ENCODE assay signal across 17 cellular contexts in genomic region chr2:166179201-166179600, GRCh38. TPM values are rescaled to one million over a fixed set of nuclear protein-coding genes. Genes with fewer than 3 reads are reported as not detected.
DNase-seq lines count a peak whose midpoint lies in the region; ATAC-seq, FAIRE-seq and TF ChIP-seq lines count a peak whose summit lies in the region.
"Had no signal": no experiment of that assay in that cellular context is flagged by ENCODE, and none has a peak within 500 bp of the region (broad histone marks: within the 10 kb centered on the region; RNA-seq: fewer than 3 reads in every experiment).

No MANE protein-coding gene starts in this region.

- ATAC-seq in HCT116 (no peak), K562 (no peak), HG02973 (IDR thresholded peaks at IDR 0.05; ENCODE audit: unreplicated experiment) (no peak)
- ATAC-seq: activated T-helper 17 cell treated with anti-CD3 and anti-CD28 coated beads, Interleukin-2, amount 50 U/mL, for 72 hours; mucosa of descending colon had no signal

- H3K36me3 Mint-ChIP-seq in CD8-positive, alpha-beta memory T cell, result no peaks in the 10 kb centered on the region
- H3K36me3 Mint-ChIP-seq: brain had no signal

- peak; percentile 92 for FAIRE-seq in A204.1 (lab: Jason Lieb, UNC)
- no peak for FAIRE-seq in K562 (lab: Jason Lieb, UNC)

- H3K4me2 ChIP-seq in HCT116 (ENCODE audit: low read length), result no peak overlapping the region
- H3K4me2 ChIP-seq in K562 (ENCODE audit: insufficient read depth, low read length), result no peak overlapping the region

- peak; percentile 31; the same call in 1 of the 2 replicates for TF ChIP-seq RAD21 in HCT116 (IDR thresholded peaks at IDR 0.05; ENCODE audit: low read depth)
- peak; percentile 66 to 77 for TF ChIP-seq RAD21 in K562 (CRISPR knock-in tag; conservative IDR thresholded peaks at IDR 0.05 in 1 of 2, IDR thresholded peaks at IDR 0.05 in 1 of 2)

- no peak overlapping the region for H3K4me3 Mint-ChIP-seq in CD8-positive, alpha-beta memory T cell
- H3K4me3 Mint-ChIP-seq: activated T-helper 17 cell treated with anti-CD3 and anti-CD28 coated beads, Interleukin-2, amount 50 U/mL, for 72 hours; brain had no signal

- no peak for TF ChIP-seq EP300 in K562 (IDR thresholded peaks at IDR 0.05; ENCODE audit: low read length)

- no peaks in the 10 kb centered on the region for H3K9me2 ChIP-seq in HCT116 (ENCODE audit: insufficient read depth)

- H3K9me1 ChIP-seq in K562 (ENCODE audit: control insufficient read depth, insufficient read depth, low read length), result no peaks in the 10 kb centered on the region

- DNase-seq in HCT116 (ENCODE audit: low read depth, low spot score), result no peak
- no peak for DNase-seq in K562 (ENCODE audit: extremely low read depth in 1 of 4, low spot score in 3 of 4)
- DNase-seq in iris pigment epithelial cell (ENCODE audit: low read depth), result peak; percentile 28
- no peak for DNase-seq in CD8-positive, alpha-beta memory T cell
- DNase-seq in NCI-H345 (lab: John Stamatoyannopoulos, UW), result no peak
- no peak for DNase-seq in NCI-H524 treated with DMSO at 0.1 percent for 48 hours (lab: John Stamatoyannopoulos, UW)
- DNase-seq: GOT3, mucosa of descending colon, NCI-H1048, NCI-H446, T-helper 2 cell had no signal

- POLR2A ChIA-PET in HCT116 (lab: Charles Lee), result no interaction called here
- POLR2A ChIA-PET in K562 (lab: Yijun Ruan, JAX), result no interaction called here
- POLR2A ChIA-PET in CD8-positive, alpha-beta memory T cell (lab: Charles Lee), result no interaction called here

- H3K36me3 ChIP-seq in HCT116 (ENCODE audit: control insufficient read depth in 1 of 2, insufficient read depth in 2 of 2, low read length in 2 of 2) (no peaks in the 10 kb centered on the region), K562 (ENCODE audit: control insufficient read depth, insufficient read depth, low read length) (no peaks in the 10 kb centered on the region)
- H3K36me3 ChIP-seq in CD8-positive, alpha-beta memory T cell (ENCODE audit: insufficient read depth, low read length), result no peaks in the 10 kb centered on the region

- 1% methylated on average over 3 of the region's 3 CpGs for WGBS in K562 (ENCODE audit: insufficient coverage, low coverage, missing lambda C conversion rate)

- no peak for TF ChIP-seq CTCF in HCT116 (IDR thresholded peaks at IDR 0.05 in 2 of 3, conservative IDR thresholded peaks at IDR 0.05 in 1 of 3; ENCODE audit: borderline replicate concordance in 1 of 3, insufficient read depth in 1 of 3, low read depth in 2 of 3, low read length in 2 of 3)
- TF ChIP-seq CTCF in K562 (IDR thresholded peaks at IDR 0.05 in 2 of 3, conservative IDR thresholded peaks at IDR 0.05 in 1 of 3; ENCODE audit: insufficient read depth in 2 of 3, low read depth in 1 of 3, low read length in 3 of 3), result peak in 1 of 3 experiments; percentile 56; a peak in 2 of 6 replicates

- H3K4me3 ChIP-seq in HCT116 (replicated peaks in 1 of 2; ENCODE audit: low read depth in 1 of 2, low read length in 2 of 2), result no peak overlapping the region
- H3K4me3 ChIP-seq in K562, result no peak overlapping the region
- no peak overlapping the region for H3K4me3 ChIP-seq in CD8-positive, alpha-beta memory T cell (ENCODE audit: low read length)
- H3K4me3 ChIP-seq: mucosa of descending colon had no signal

- BruUV-seq in HCT116 (replicated peaks; lab: Mats Ljungman, UMichigan) (no TSS peak), K562 (replicated peaks; lab: Mats Ljungman, UMichigan) (no TSS peak)

- CTCF ChIA-PET in HCT116 (lab: Charles Lee), result interaction anchor here (0.7 to 3.2 kb wide), 2 partner anchors 241 to 337 kb away, joined by 4 to 20 read pairs; no protein-coding TSS in a partner anchor
- CTCF ChIA-PET in K562 (lab: Yijun Ruan, JAX; ENCODE audit: low intra/inter-chr PET ratio), result interaction anchor here (0.6 to 1.9 kb wide), 4 partner anchors 206 to 1940 kb away, joined by 3 to 19 read pairs (median 6); no protein-coding TSS in a partner anchor
- CTCF ChIA-PET in CD8-positive, alpha-beta memory T cell (lab: Charles Lee), result no interaction called here

- no peaks in the 10 kb centered on the region for H3K9me3 ChIP-seq in HCT116 (ENCODE audit: control insufficient read depth in 1 of 2, insufficient read depth in 1 of 2, low read depth in 1 of 2, low read length in 2 of 2)
- no peaks in the 10 kb centered on the region for H3K9me3 ChIP-seq in K562 (replicated peaks; ENCODE audit: control insufficient read depth, insufficient read depth, low read depth, low read length)
- H3K9me3 ChIP-seq in CD8-positive, alpha-beta memory T cell (ENCODE audit: low read length), result no peaks in the 10 kb centered on the region
- H3K9me3 ChIP-seq: mucosa of descending colon had no signal

- H3K27ac ChIP-seq in HCT116 (ENCODE audit: low read depth, low read length) (no peak overlapping the region), K562 (ENCODE audit: extremely low read depth, low read depth, low read length) (no peak overlapping the region)
- H3K27ac ChIP-seq in CD8-positive, alpha-beta memory T cell (ENCODE audit: low read depth, low read length), result no peak overlapping the region
- H3K27ac ChIP-seq: RWPE1 had no signal

- H3K4me1 ChIP-seq in HCT116 (ENCODE audit: control insufficient read depth in 1 of 2, insufficient read depth in 2 of 2, low read length in 2 of 2) (no peaks in the 10 kb centered on the region), K562 (replicated peaks in 1 of 2; ENCODE audit: control insufficient read depth in 2 of 2, insufficient read depth in 2 of 2, low read length in 2 of 2) (no peaks in the 10 kb centered on the region)
- no peaks in the 10 kb centered on the region for H3K4me1 ChIP-seq in CD8-positive, alpha-beta memory T cell (ENCODE audit: insufficient read depth, low read length)

- in situ Hi-C loops in K562 (cut with MboI), result no loop called here

- H3K9me3 Mint-ChIP-seq in CD8-positive, alpha-beta memory T cell, result no peaks in the 10 kb centered on the region
- H3K9me3 Mint-ChIP-seq: activated T-helper 17 cell treated with anti-CD3 and anti-CD28 coated beads, Interleukin-2, amount 50 U/mL, for 72 hours had no signal

- RAD21 ChIA-PET in HCT116 (lab: Charles Lee; ENCODE audit: low non-redundant PET in 1 of 2, low total read pairs in 2 of 2, uncharacterized antibody in 2 of 2, unreplicated experiment in 2 of 2), result no interaction called here

- intact Hi-C loops in HCT116 (cut with micrococcal nuclease) (no loop called here), K562 (cut with micrococcal nuclease) (loop anchor here (1.0 kb wide), 2 partner anchors 240 to 337 kb away; no protein-coding TSS in a partner anchor)

- H3K27me3 ChIP-seq in HCT116 (ENCODE audit: insufficient read depth, low read length) (peaks cover 19% of the 10 kb centered on the region; the same call in 1 of the 2 replicates), K562 (ENCODE audit: control insufficient read depth in 2 of 2, insufficient read depth in 2 of 2, low read length in 2 of 2) (peaks cover 0 to 7% of the 10 kb centered on the region in 2 experiments; a peak in 1 of 5 replicates)
- H3K27me3 ChIP-seq in CD8-positive, alpha-beta memory T cell (ENCODE audit: insufficient read depth, low read length, poor library complexity, severe bottlenecking), result no peaks in the 10 kb centered on the region

- H3K9ac ChIP-seq in HCT116 (ENCODE audit: low read length), result no peak overlapping the region
- H3K9ac ChIP-seq in K562 (ENCODE audit: insufficient read depth in 1 of 2, low read depth in 2 of 2, low read length in 2 of 2), result no peak overlapping the region

- H2AFZ ChIP-seq in HCT116 (ENCODE audit: low read depth, low read length, poor library complexity, severe bottlenecking) (no peak overlapping the region), K562 (ENCODE audit: low read depth, low read length) (no peak overlapping the region)

- H3K79me2 ChIP-seq in HCT116 (ENCODE audit: insufficient read depth, low read length), result no peaks in the 10 kb centered on the region
- no peaks in the 10 kb centered on the region for H3K79me2 ChIP-seq in K562 (ENCODE audit: control insufficient read depth, insufficient read depth, low read length)

- no peak overlapping the region for H3K27ac Mint-ChIP-seq in CD8-positive, alpha-beta memory T cell
- H3K27ac Mint-ChIP-seq: activated T-helper 17 cell treated with anti-CD3 and anti-CD28 coated beads, Interleukin-2, amount 50 U/mL, for 72 hours; brain had no signal

- no peaks in the 10 kb centered on the region for H3K4me1 Mint-ChIP-seq in CD8-positive, alpha-beta memory T cell
- H3K4me1 Mint-ChIP-seq: activated T-helper 17 cell treated with anti-CD3 and anti-CD28 coated beads, Interleukin-2, amount 50 U/mL, for 72 hours; brain had no signal

- H4K20me1 ChIP-seq in HCT116 (ENCODE audit: insufficient read depth) (no peaks in the 10 kb centered on the region), K562 (replicated peaks; ENCODE audit: control insufficient read depth, insufficient read depth, low read length) (no peaks in the 10 kb centered on the region)

- TF ChIP-seq POLR2A in HCT116 (IDR thresholded peaks at IDR 0.05; ENCODE audit: borderline replicate concordance, extremely low read depth, insufficient read depth, insufficient read length), result no peak
- TF ChIP-seq POLR2A in K562 (conservative IDR thresholded peaks at IDR 0.05), result no peak

- H3K27me3 Mint-ChIP-seq in CD8-positive, alpha-beta memory T cell, result no peaks in the 10 kb centered on the region
- H3K27me3 Mint-ChIP-seq: brain had no signal

TF ChIP-seq in HCT116, 20 proteins besides CTCF, POLR2A, EP300 and RAD21 (continues in another document):
- TF ChIP-seq JUND (IDR thresholded peaks at IDR 0.05), result no peak
- no peak for TF ChIP-seq SRF (IDR thresholded peaks at IDR 0.05; ENCODE audit: low read depth)

TF ChIP-seq in K562, 482 proteins besides CTCF, POLR2A, EP300 and RAD21 (continues in another document):
- TF ChIP-seq XRCC3 (IDR thresholded peaks at IDR 0.05), result no peak

RNA-seq across cellular contexts. Expression of gene SCN1A, which starts 51.4 kb away (rescaled TPM):
- total RNA-seq in HCT116 (2021; ENCODE audit: unreplicated experiment), result not detected
- polyA plus RNA-seq in HCT116 (2012), result not detected in 2 replicates
- not detected in 2 replicates for total RNA-seq in K562 (2011; cell fraction: chromatin; rRNA removed; ENCODE audit: low replicate concordance)
- not detected in 2 replicates for total RNA-seq in K562 (2011; cell fraction: nucleolus; rRNA removed)
- not detected in 2 replicates for total RNA-seq in K562 (2011; cell fraction: nucleoplasm; rRNA removed)
- not detected in 2 replicates for total RNA-seq in K562 (2014; rRNA removed)
- not detected in 2 replicates for total RNA-seq in K562 (2014; rRNA removed; fragmentation: Illumina TruSeq; extraction: Trizol)
- total RNA-seq in K562 (2015; rRNA removed; fragmentation: Illumina TruSeq; extraction: Trizol), result not detected in 2 replicates
- not detected in 2 replicates for total RNA-seq in K562 (2021)
- polyA plus RNA-seq in K562 (2011; rRNA removed), result not detected in 2 replicates
- polyA plus RNA-seq in K562 (2011; cell fraction: cytosol; rRNA removed), result not detected in 2 replicates
- not detected in 2 replicates for polyA plus RNA-seq in K562 (2011; cell fraction: nucleus; rRNA removed)
- polyA plus RNA-seq in K562 (2012), result 0.04 TPM in 1 of 2 replicates, not detected in the other
- not detected in 2 replicates for polyA plus RNA-seq in K562 (2014; fragmentation: Illumina TruSeq; extraction: Trizol)
- polyA plus RNA-seq in K562 (2014; fragmentation: Nextera tagmentation; extraction: Ambion mirVana), result not detected
- not detected in 2 replicates for polyA plus RNA-seq in K562 (2014; rRNA removed)
- polyA minus RNA-seq in K562 (2011; rRNA and poly(A)+ RNA removed), result not detected in 2 replicates
- not detected in 2 replicates for polyA minus RNA-seq in K562 (2011; cell fraction: cytosol; rRNA and poly(A)+ RNA removed)
- not detected in 2 replicates for polyA minus RNA-seq in K562 (2011; cell fraction: nucleus; rRNA and poly(A)+ RNA removed)
- total RNA-seq in CD8-positive, alpha-beta memory T cell, result not detected
- polyA plus RNA-seq in CD8-positive, alpha-beta memory T cell, result not detected
- total RNA-seq: activated T-helper 17 cell treated with anti-CD3 and anti-CD28 coated beads, Interleukin-2, amount 50 U/mL, for 72 hours; pulmonary artery endothelial cell had no signal
